Comparison of ENCODE assay signal across 1 cellular context in the genomic region with DNA sequence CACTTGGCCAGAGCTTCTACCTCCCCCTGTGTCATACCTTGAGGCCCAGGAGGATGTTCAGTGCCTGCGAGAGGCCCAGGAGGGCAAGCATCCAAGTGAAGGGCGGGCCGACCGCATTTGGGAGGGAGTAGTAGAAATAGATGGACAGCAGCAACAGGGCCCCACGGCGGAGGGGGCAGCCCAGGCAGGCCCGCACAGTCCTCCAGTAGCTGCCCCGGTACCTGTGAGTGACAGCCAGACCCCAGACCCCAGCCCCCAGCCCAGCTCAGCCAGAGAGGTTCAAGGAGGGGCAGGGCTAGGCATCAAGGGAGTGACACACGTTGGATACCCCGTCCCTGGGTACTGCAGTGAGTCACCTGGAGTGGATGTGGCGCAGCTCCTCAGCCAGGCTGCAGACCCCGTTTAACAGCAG.
TF ChIP-seq lines count a peak whose summit lies in the region.

No MANE protein-coding gene starts in this region.

TF ChIP-seq in WTC11, 78 proteins besides CTCF, POLR2A, EP300 and RAD21 (continued from another document):
- TF ChIP-seq, protein P1, sequence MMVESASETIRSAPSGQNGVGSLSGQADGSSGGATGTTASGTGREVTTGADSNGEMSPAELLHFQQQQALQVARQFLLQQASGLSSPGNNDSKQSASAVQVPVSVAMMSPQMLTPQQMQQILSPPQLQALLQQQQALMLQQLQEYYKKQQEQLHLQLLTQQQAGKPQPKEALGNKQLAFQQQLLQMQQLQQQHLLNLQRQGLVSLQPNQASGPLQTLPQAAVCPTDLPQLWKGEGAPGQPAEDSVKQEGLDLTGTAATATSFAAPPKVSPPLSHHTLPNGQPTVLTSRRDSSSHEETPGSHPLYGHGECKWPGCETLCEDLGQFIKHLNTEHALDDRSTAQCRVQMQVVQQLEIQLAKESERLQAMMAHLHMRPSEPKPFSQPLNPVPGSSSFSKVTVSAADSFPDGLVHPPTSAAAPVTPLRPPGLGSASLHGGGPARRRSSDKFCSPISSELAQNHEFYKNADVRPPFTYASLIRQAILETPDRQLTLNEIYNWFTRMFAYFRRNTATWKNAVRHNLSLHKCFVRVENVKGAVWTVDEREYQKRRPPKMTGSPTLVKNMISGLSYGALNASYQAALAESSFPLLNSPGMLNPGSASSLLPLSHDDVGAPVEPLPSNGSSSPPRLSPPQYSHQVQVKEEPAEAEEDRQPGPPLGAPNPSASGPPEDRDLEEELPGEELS (CRISPR knock-in tag; IDR thresholded peaks at IDR 0.05), result no peak
- TF ChIP-seq NFE2L1 (CRISPR knock-in tag; IDR thresholded peaks at IDR 0.05), result no peak
